Comparison of ENCODE assay signal across 15 cellular contexts in genomic region chr9:75033789-75034473, GRCh38. TPM values are rescaled to one million over a fixed set of nuclear protein-coding genes. Genes with fewer than 3 reads are reported as not detected.
DNase-seq lines count a peak whose midpoint lies in the region; ATAC-seq, FAIRE-seq and TF ChIP-seq lines count a peak whose summit lies in the region.
"Had no signal": no experiment of that assay in that cellular context is flagged by ENCODE, and none has a peak within 500 bp of the region (broad histone marks: within the 10 kb centered on the region; RNA-seq: fewer than 3 reads in every experiment).

No MANE protein-coding gene starts in this region.

- RAD21 ChIA-PET in GM12878 (lab: Charles Lee; ENCODE audit: unreplicated experiment) = interaction anchor here (1.3 kb wide), 1 partner anchor 9 kb away, joined by 6 read pairs; no protein-coding TSS in a partner anchor

- H3K9me3 ChIP-seq in GM12878 (replicated peaks; ENCODE audit: control insufficient read depth, insufficient read depth, low read length) = no peaks in the 10 kb centered on the region
- H3K9me3 ChIP-seq in heart right ventricle = no peaks in the 10 kb centered on the region

- BruUV-seq in GM12878 (replicated peaks; lab: Mats Ljungman, UMichigan) = no TSS peak

- TF ChIP-seq POLR2A in GM12878 (IDR thresholded peaks at IDR 0.05; ENCODE audit: low read depth, low read length) = no peak

- no peaks in the 10 kb centered on the region for H4K20me1 ChIP-seq in GM12878 (ENCODE audit: control insufficient read depth, insufficient read depth)

- SMC1A ChIA-PET in GM12878 (lab: Charles Lee; ENCODE audit: uncharacterized antibody, unreplicated experiment) = interaction anchor here (1.3 kb wide), 1 partner anchor 9 kb away, joined by 5 read pairs; no protein-coding TSS in a partner anchor

- H3K9ac ChIP-seq in GM12878 (ENCODE audit: control insufficient read depth, insufficient read depth, low read length) = no peak overlapping the region

- H3K79me2 ChIP-seq in GM12878 (ENCODE audit: control insufficient read depth, insufficient read depth, low read length) = no peaks in the 10 kb centered on the region

- POLR2A ChIA-PET in GM12878 (lab: Charles Lee) = interaction anchor here (1.3 kb wide), 1 partner anchor 13 kb away, joined by 5 read pairs; no protein-coding TSS in a partner anchor

- H3K27me3 ChIP-seq in GM12878 (replicated peaks in 1 of 2; ENCODE audit: control insufficient read depth in 2 of 2, insufficient read depth in 2 of 2, low read length in 1 of 2) = no peaks in the 10 kb centered on the region
- H3K27me3 ChIP-seq in heart right ventricle = peaks cover 0 to 14% (median 0%) of the 10 kb centered on the region in 7 donors

- H3K4me3 ChIP-seq in GM12878 (no peak overlapping the region), heart right ventricle (no peak overlapping the region)
- H3K4me3 ChIP-seq: skin epidermis had no signal

- intact Hi-C loops in GM12878 (cut with micrococcal nuclease; ENCODE audit: unreplicated experiment) = no loop called here
- intact Hi-C loops in heart right ventricle (cut with DNase I) = no loop called here

- no peak for TF ChIP-seq RAD21 in GM12878 (IDR thresholded peaks at IDR 0.05; ENCODE audit: insufficient read depth, low read depth, low read length)

- H3K27ac ChIP-seq in GM12878 (ENCODE audit: control insufficient read depth, insufficient read depth) (no peak overlapping the region), heart right ventricle (no peak overlapping the region)
- H3K27ac ChIP-seq: skin epidermis had no signal

- 0% methylated on average over 2 of the region's 2 CpGs for WGBS in GM12878 (ENCODE audit: insufficient coverage, insufficient replicate concordance, low lambda C conversion rate, missing lambda C conversion rate)
- WGBS in heart right ventricle, 2 donors = 84 to 88% methylated on average over 2 of the region's 2 CpGs

- DNase-seq in GM12878 (ENCODE audit: low read depth, low spot score) (no peak), GM13977 (ENCODE audit: low spot score) (no peak), heart right ventricle (no peak), RKO (ENCODE audit: low spot score) (no peak)
- DNase-seq: activated CD8-positive, alpha-beta memory T cell treated with anti-CD3 and anti-CD28 coated beads, Interleukin-2, amount 10 ng/mL, durations not matched to agents 7 days and 5 days; activated naive CD8-positive, alpha-beta T cell treated with anti-CD3 and anti-CD28 coated beads for 36 hours; Calu3; NCI-H1417 treated with DMSO at 0.1 percent for 48 hours; NCI-H524 treated with DMSO at 0.1 percent for 48 hours had no signal

- ATAC-seq in GM18499 (IDR thresholded peaks at IDR 0.05; ENCODE audit: insufficient read depth, unreplicated experiment) (peak; percentile 51), GM19468 (IDR thresholded peaks at IDR 0.05; ENCODE audit: extremely low read depth, unreplicated experiment) (peak; percentile 77), HG02981 (IDR thresholded peaks at IDR 0.05; ENCODE audit: unreplicated experiment) (peak; percentile 95), GM12878 (peak; percentile 81), heart right ventricle (no peak), GM19455 (IDR thresholded peaks at IDR 0.05; ENCODE audit: unreplicated experiment) (no peak)
- ATAC-seq: activated CD8-positive, alpha-beta memory T cell treated with anti-CD3 and anti-CD28 coated beads, Interleukin-2, amount 10 ng/mL, durations not matched to agents 7 days and 5 days; HCT116 had no signal

- no peak for TF ChIP-seq EP300 in GM12878 (IDR thresholded peaks at IDR 0.05; ENCODE audit: borderline replicate concordance in 1 of 2, control insufficient read depth in 1 of 2, low read depth in 2 of 2, low read length in 2 of 2)

- no peaks in the 10 kb centered on the region for H3K36me3 ChIP-seq in GM12878 (ENCODE audit: control insufficient read depth in 2 of 2, insufficient read depth in 2 of 2, low read length in 1 of 2)
- no peaks in the 10 kb centered on the region for H3K36me3 ChIP-seq in heart right ventricle

- H3K4me2 ChIP-seq in GM12878 (ENCODE audit: control insufficient read depth, insufficient read depth) = no peak overlapping the region

- in situ Hi-C loops in GM12878 (cut with MboI) (no loop called here), GM13977 (cut with MboI; ENCODE audit: low pct_unique_long_range_greater_than_20kb, low sequenced_read_pairs, unreplicated experiment) (no loop called here)

- H3K4me1 ChIP-seq in GM12878 (ENCODE audit: control insufficient read depth, insufficient read depth, low read length) (no peaks in the 10 kb centered on the region; the same call in 1 of the 2 replicates), heart right ventricle (peaks cover 0 to under 1% (median 0%) of the 10 kb centered on the region in 9 donors)

- no peak overlapping the region for H2AFZ ChIP-seq in GM12878 (ENCODE audit: control insufficient read depth, low read depth, low read length)

- FAIRE-seq in GM12878 (lab: Jason Lieb, UNC) = no peak

- TF ChIP-seq CTCF in GM12878 (IDR thresholded peaks at IDR 0.05 in 2 of 3, conservative IDR thresholded peaks at IDR 0.05 in 1 of 3; ENCODE audit: control insufficient read depth in 2 of 3, extremely low read depth in 1 of 3, insufficient read depth in 1 of 3, low read depth in 3 of 3, low read length in 3 of 3) (no peak), GM13977 (IDR thresholded peaks at IDR 0.05; ENCODE audit: extremely low read depth, insufficient read depth, missing control alignments) (no peak), heart right ventricle (IDR thresholded peaks at IDR 0.05) (no peak)

- CTCF ChIA-PET in GM12878 (lab: Yijun Ruan, JAX) = interaction anchor here (0.7 to 1.2 kb wide), 5 partner anchors 13 to 260 kb away, joined by 3 to 5 read pairs (median 3); no protein-coding TSS in a partner anchor

TF ChIP-seq in GM12878, 131 proteins besides CTCF, POLR2A, EP300 and RAD21 (continues in another document):
- no peak for TF ChIP-seq JUND (IDR thresholded peaks at IDR 0.05; ENCODE audit: low read depth, low read length)

RNA-seq across cellular contexts. Expression of gene CARNMT1, which starts 5.8 kb away (rescaled TPM):
- total RNA-seq in GM12878 (2013; cell fraction: nucleolus; rRNA removed) = 37.2 and 39.9 TPM in 2 replicates
- total RNA-seq in GM12878 (2014; rRNA removed) (15.1 and 18.1 TPM in 2 replicates), GM12878 (2014; rRNA removed; fragmentation: Illumina TruSeq; extraction: Trizol) (17.5 and 18.9 TPM in 2 replicates), GM12878 (2021) (16.1 and 19.4 TPM in 2 replicates), heart right ventricle (10 to 100 TPM in 9 of 10 donors, 1 to 10 TPM in 1; 9.5 to 13.6 (median 12.0) TPM)
- 2.5 TPM for polyA plus RNA-seq in GM12878 (2011; ENCODE audit: low read depth)
- polyA plus RNA-seq in GM12878 (2011; rRNA removed) (15.8 and 25.6 TPM in 2 replicates), GM12878 (2014; fragmentation: Illumina TruSeq; extraction: Trizol) (11.8 and 16.1 TPM in 2 replicates), GM12878 (2014; fragmentation: Nextera tagmentation; extraction: Ambion mirVana) (10 to 100 TPM in 1 of 2 experiments, 1 to 10 TPM in 1; 8.2 to 11.1 TPM), GM12878 (2014; rRNA removed) (7.6 and 11.9 TPM in 2 replicates), GM12878 (2016; fragmentation: Nextera tagmentation; extraction: Ambion mirVana) (10 to 100 TPM; 18.5 to 20.1 TPM), heart right ventricle (1 to 10 TPM; 2.6 to 2.8 TPM)
- polyA plus RNA-seq in GM12878 (2011; cell fraction: cytosol; rRNA removed) = 5.4 and 6.9 TPM in 2 replicates
- polyA plus RNA-seq in GM12878 (2011; cell fraction: nucleus; rRNA removed) = 4.1 and 8.6 TPM in 2 replicates
- 4.8 and 5.5 TPM in 2 replicates for polyA plus RNA-seq in GM12878 (2012)
- polyA minus RNA-seq in GM12878 (2011; rRNA and poly(A)+ RNA removed) = 8.2 and 11.8 TPM in 2 replicates
- polyA minus RNA-seq in GM12878 (2011; cell fraction: cytosol; rRNA and poly(A)+ RNA removed) = 8.6 and 9.7 TPM in 2 replicates
- polyA minus RNA-seq in GM12878 (2011; cell fraction: nucleus; rRNA and poly(A)+ RNA removed) = 7.7 and 19.0 TPM in 2 replicates

RNA-seq across cellular contexts. Expression of gene NMRK1, which starts 54.0 kb away (rescaled TPM):
- total RNA-seq in GM12878 (2013; cell fraction: nucleolus; rRNA removed) = 13.7 and 18.5 TPM in 2 replicates
- 11.2 and 14.9 TPM in 2 replicates for total RNA-seq in GM12878 (2014; rRNA removed)
- 11.5 and 12.4 TPM in 2 replicates for total RNA-seq in GM12878 (2014; rRNA removed; fragmentation: Illumina TruSeq; extraction: Trizol)
- total RNA-seq in GM12878 (2021) = 9.3 and 11.7 TPM in 2 replicates
- 7.9 TPM for polyA plus RNA-seq in GM12878 (2011; ENCODE audit: low read depth)
- 11.8 and 13.6 TPM in 2 replicates for polyA plus RNA-seq in GM12878 (2011; rRNA removed)
- 3.9 and 4.2 TPM in 2 replicates for polyA plus RNA-seq in GM12878 (2011; cell fraction: cytosol; rRNA removed)
- 9.0 and 17.1 TPM in 2 replicates for polyA plus RNA-seq in GM12878 (2011; cell fraction: nucleus; rRNA removed)
- 12.6 and 14.2 TPM in 2 replicates for polyA plus RNA-seq in GM12878 (2012)
- polyA plus RNA-seq in GM12878 (2014; fragmentation: Illumina TruSeq; extraction: Trizol) = 12.9 and 15.3 TPM in 2 replicates
- 10 to 100 TPM in 1 of 2 experiments, 1 to 10 TPM in 1; 8.4 to 13.4 TPM for polyA plus RNA-seq in GM12878 (2014; fragmentation: Nextera tagmentation; extraction: Ambion mirVana)
- polyA plus RNA-seq in GM12878 (2014; rRNA removed) = 11.4 and 11.8 TPM in 2 replicates
- polyA plus RNA-seq in GM12878 (2016; fragmentation: Nextera tagmentation; extraction: Ambion mirVana) = 10 to 100 TPM; 16.6 to 17.2 TPM
- 2.9 and 4.3 TPM in 2 replicates for polyA minus RNA-seq in GM12878 (2011; rRNA and poly(A)+ RNA removed)
- polyA minus RNA-seq in GM12878 (2011; cell fraction: cytosol; rRNA and poly(A)+ RNA removed) = 1.4 TPM in 1 of 2 replicates, not detected in the other
- polyA minus RNA-seq in GM12878 (2011; cell fraction: nucleus; rRNA and poly(A)+ RNA removed) = 5.9 and 7.0 TPM in 2 replicates
- total RNA-seq in heart right ventricle = 10 to 100 TPM in 6 of 10 donors, 1 to 10 TPM in 4; 4.7 to 15.9 (median 11.2) TPM
- 10 to 100 TPM; 12.6 to 51.6 TPM for polyA plus RNA-seq in heart right ventricle

RNA-seq across cellular contexts. Expression of gene OSTF1, which starts 54.4 kb away (rescaled TPM):
- 6.7 and 7.6 TPM in 2 replicates for total RNA-seq in GM12878 (2013; cell fraction: nucleolus; rRNA removed)
- total RNA-seq in GM12878 (2014; rRNA removed) = 45.4 and 46.6 TPM in 2 replicates
- total RNA-seq in GM12878 (2014; rRNA removed; fragmentation: Illumina TruSeq; extraction: Trizol) = 57.6 and 58.6 TPM in 2 replicates
- total RNA-seq in GM12878 (2021) = 52.4 and 53.9 TPM in 2 replicates
- 47.6 TPM for polyA plus RNA-seq in GM12878 (2011; ENCODE audit: low read depth)
- polyA plus RNA-seq in GM12878 (2011; rRNA removed) = 38.8 and 54.9 TPM in 2 replicates
- 19.5 and 20.1 TPM in 2 replicates for polyA plus RNA-seq in GM12878 (2011; cell fraction: cytosol; rRNA removed)
- polyA plus RNA-seq in GM12878 (2011; cell fraction: nucleus; rRNA removed) = 18.1 and 20.2 TPM in 2 replicates
- polyA plus RNA-seq in GM12878 (2012) = 40.9 and 44.5 TPM in 2 replicates
- 48.4 and 61.6 TPM in 2 replicates for polyA plus RNA-seq in GM12878 (2014; fragmentation: Illumina TruSeq; extraction: Trizol)
- polyA plus RNA-seq in GM12878 (2014; fragmentation: Nextera tagmentation; extraction: Ambion mirVana) = 10 to 100 TPM; 36.2 to 45.3 TPM
- 34.1 and 37.9 TPM in 2 replicates for polyA plus RNA-seq in GM12878 (2014; rRNA removed)
- 10 to 100 TPM; 79.1 to 82.4 TPM for polyA plus RNA-seq in GM12878 (2016; fragmentation: Nextera tagmentation; extraction: Ambion mirVana)
- polyA minus RNA-seq in GM12878 (2011; rRNA and poly(A)+ RNA removed) = 43.4 and 69.3 TPM in 2 replicates
- 22.6 and 25.2 TPM in 2 replicates for polyA minus RNA-seq in GM12878 (2011; cell fraction: cytosol; rRNA and poly(A)+ RNA removed)
- polyA minus RNA-seq in GM12878 (2011; cell fraction: nucleus; rRNA and poly(A)+ RNA removed) = 8.7 and 10.9 TPM in 2 replicates
- total RNA-seq in heart right ventricle = 10 to 100 TPM; 15.8 to 37.7 (median 20.7) TPM
- polyA plus RNA-seq in heart right ventricle = 10 to 100 TPM; 19.3 to 25.8 TPM

Comparison
In these comparisons a context has a peak if more than half of its experiments do, and no peak if none do; other contexts are left out.
1. ATAC-seq: peak in GM18499 (single experiment), GM19468 (single experiment), HG02981 (single experiment) and GM12878 (single experiment); none in heart right ventricle (0 of 8) and GM19455 (single experiment).